Comparison of ENCODE assay signal across 9 cellular contexts in the genomic region with DNA sequence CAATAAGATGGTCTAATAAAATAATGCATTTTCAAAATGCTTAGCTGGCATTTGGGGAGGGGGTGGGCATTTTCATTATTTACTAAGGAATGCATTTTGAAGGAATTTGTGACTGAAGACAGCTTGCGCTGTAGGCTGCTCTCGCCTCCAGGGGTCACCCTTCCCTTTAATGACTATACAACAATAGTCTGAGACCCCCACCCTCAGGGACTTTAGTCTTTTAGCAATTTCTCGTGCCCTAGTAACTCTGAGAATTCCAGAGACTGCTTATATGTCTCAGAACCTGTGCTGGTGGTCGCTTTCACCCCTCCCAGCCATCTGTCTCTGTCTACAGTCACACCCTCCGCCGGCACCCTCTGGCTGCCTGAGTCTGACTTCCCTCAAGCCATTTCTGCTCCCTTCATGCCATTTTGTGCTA.
DNase-seq lines count a peak whose midpoint lies in the region; ATAC-seq and TF ChIP-seq lines count a peak whose summit lies in the region.
"Had no signal": no experiment of that assay in that cellular context is flagged by ENCODE, and none has a peak within 500 bp of the region (broad histone marks: within the 10 kb centered on the region; RNA-seq: fewer than 3 reads in every experiment).

No MANE protein-coding gene starts in this region.

- DNase-seq in activated CD8-positive, alpha-beta T cell treated with anti-CD3 and anti-CD28 coated beads for 36 hours: peak; percentile 4
- no peak for DNase-seq in activated CD8-positive, alpha-beta T cell treated with anti-CD3 and anti-CD28 coated beads, Interleukin-2, amount 10 ng/mL, durations not matched to agents 7 days and 5 days
- DNase-seq in NCI-H82 treated with DMSO at 0.1 percent for 48 hours (lab: John Stamatoyannopoulos, UW; ENCODE audit: unreplicated experiment) (peak; percentile 57), fibroblast of the aortic adventitia (ENCODE audit: low read depth) (peak; percentile 10), type B pancreatic cell (ENCODE audit: extremely low spot score, unreplicated experiment) (no peak), NCI-H774 (lab: John Stamatoyannopoulos, UW) (no peak)
- no peak for DNase-seq in effector memory CD8-positive, alpha-beta T cell

- H3K27ac Mint-ChIP-seq in activated CD8-positive, alpha-beta T cell treated with anti-CD3 and anti-CD28 coated beads for 36 hours: no peak overlapping the region
- H3K27ac Mint-ChIP-seq in activated CD8-positive, alpha-beta T cell treated with anti-CD3 and anti-CD28 coated beads, Interleukin-2, amount 10 ng/mL, durations not matched to agents 7 days and 5 days: no peak overlapping the region
- H3K27ac Mint-ChIP-seq in type B pancreatic cell: no peak overlapping the region
- no peak overlapping the region for H3K27ac Mint-ChIP-seq in effector memory CD8-positive, alpha-beta T cell

- H3K4me3 ChIP-seq in fibroblast of the aortic adventitia (ENCODE audit: low read depth, low read length): no peak overlapping the region

- H3K4me3 Mint-ChIP-seq in activated CD8-positive, alpha-beta T cell treated with anti-CD3 and anti-CD28 coated beads for 36 hours: no peak overlapping the region
- no peak overlapping the region for H3K4me3 Mint-ChIP-seq in activated CD8-positive, alpha-beta T cell treated with anti-CD3 and anti-CD28 coated beads, Interleukin-2, amount 10 ng/mL, durations not matched to agents 7 days and 5 days
- peak overlapping the region; percentile 27 for H3K4me3 Mint-ChIP-seq in type B pancreatic cell
- no peak overlapping the region for H3K4me3 Mint-ChIP-seq in effector memory CD8-positive, alpha-beta T cell

- TF ChIP-seq CTCF in activated CD8-positive, alpha-beta T cell treated with anti-CD3 and anti-CD28 coated beads for 36 hours (IDR thresholded peaks at IDR 0.05): no peak
- TF ChIP-seq CTCF in fibroblast of the aortic adventitia (IDR thresholded peaks at IDR 0.05; ENCODE audit: insufficient read depth, low read length): peak; percentile 46
- peak; percentile 88 for TF ChIP-seq CTCF in type B pancreatic cell (conservative IDR thresholded peaks at IDR 0.05)

- no peak for ATAC-seq in activated CD8-positive, alpha-beta T cell treated with anti-CD3 and anti-CD28 coated beads for 36 hours
- no peak for ATAC-seq in activated CD8-positive, alpha-beta T cell treated with anti-CD3 and anti-CD28 coated beads, Interleukin-2, amount 10 ng/mL, durations not matched to agents 7 days and 5 days
- ATAC-seq in esophagus mucosa: no peak
- no peak for ATAC-seq in effector memory CD8-positive, alpha-beta T cell (replicated peaks)
- ATAC-seq: activated CD4-positive, CD25-positive, alpha-beta regulatory T cell treated with anti-CD3 and anti-CD28 coated beads, Interleukin-2, amount 50 U/mL, for 24 hours had no signal

- no peaks in the 10 kb centered on the region for H3K9me3 Mint-ChIP-seq in activated CD8-positive, alpha-beta T cell treated with anti-CD3 and anti-CD28 coated beads for 36 hours
- H3K9me3 Mint-ChIP-seq in activated CD8-positive, alpha-beta T cell treated with anti-CD3 and anti-CD28 coated beads, Interleukin-2, amount 10 ng/mL, durations not matched to agents 7 days and 5 days (ENCODE audit: insufficient read depth): no peaks in the 10 kb centered on the region
- no peaks in the 10 kb centered on the region for H3K9me3 Mint-ChIP-seq in type B pancreatic cell
- H3K9me3 Mint-ChIP-seq in effector memory CD8-positive, alpha-beta T cell: peaks cover 0 to 3% of the 10 kb centered on the region in 2 donors

- no peaks in the 10 kb centered on the region for H3K36me3 Mint-ChIP-seq in activated CD8-positive, alpha-beta T cell treated with anti-CD3 and anti-CD28 coated beads for 36 hours (ENCODE audit: low read depth)
- no peaks in the 10 kb centered on the region for H3K36me3 Mint-ChIP-seq in activated CD8-positive, alpha-beta T cell treated with anti-CD3 and anti-CD28 coated beads, Interleukin-2, amount 10 ng/mL, durations not matched to agents 7 days and 5 days (ENCODE audit: low read depth)
- H3K36me3 Mint-ChIP-seq in type B pancreatic cell: no peaks in the 10 kb centered on the region
- no peaks in the 10 kb centered on the region for H3K36me3 Mint-ChIP-seq in effector memory CD8-positive, alpha-beta T cell (ENCODE audit: insufficient read depth)

- CTCF ChIA-PET in activated CD8-positive, alpha-beta T cell treated with anti-CD3 and anti-CD28 coated beads for 36 hours (lab: Charles Lee): interaction anchor here (0.9 to 2.1 kb wide), 2 partner anchors 9 to 20 kb away, joined by 3 to 4 read pairs; no protein-coding TSS in a partner anchor
- CTCF ChIA-PET in activated CD8-positive, alpha-beta T cell treated with anti-CD3 and anti-CD28 coated beads, Interleukin-2, amount 10 ng/mL, durations not matched to agents 7 days and 5 days (lab: Charles Lee): no interaction called here

- H3K27me3 Mint-ChIP-seq in activated CD8-positive, alpha-beta T cell treated with anti-CD3 and anti-CD28 coated beads for 36 hours: no peaks in the 10 kb centered on the region
- no peaks in the 10 kb centered on the region for H3K27me3 Mint-ChIP-seq in activated CD8-positive, alpha-beta T cell treated with anti-CD3 and anti-CD28 coated beads, Interleukin-2, amount 10 ng/mL, durations not matched to agents 7 days and 5 days (ENCODE audit: low read depth)
- H3K27me3 Mint-ChIP-seq in type B pancreatic cell: no peaks in the 10 kb centered on the region
- no peaks in the 10 kb centered on the region for H3K27me3 Mint-ChIP-seq in effector memory CD8-positive, alpha-beta T cell

- no peaks in the 10 kb centered on the region for H3K4me1 Mint-ChIP-seq in activated CD8-positive, alpha-beta T cell treated with anti-CD3 and anti-CD28 coated beads for 36 hours (ENCODE audit: low read depth)
- H3K4me1 Mint-ChIP-seq in activated CD8-positive, alpha-beta T cell treated with anti-CD3 and anti-CD28 coated beads, Interleukin-2, amount 10 ng/mL, durations not matched to agents 7 days and 5 days (ENCODE audit: low read depth): no peaks in the 10 kb centered on the region
- H3K4me1 Mint-ChIP-seq in type B pancreatic cell (ENCODE audit: unreplicated experiment): peaks cover 44% of the 10 kb centered on the region
- no peaks in the 10 kb centered on the region for H3K4me1 Mint-ChIP-seq in effector memory CD8-positive, alpha-beta T cell (ENCODE audit: low read depth in 2 of 2)

- intact Hi-C loops in activated CD8-positive, alpha-beta T cell treated with anti-CD3 and anti-CD28 coated beads for 36 hours (cut with micrococcal nuclease): no loop called here

- POLR2A ChIA-PET in activated CD8-positive, alpha-beta T cell treated with anti-CD3 and anti-CD28 coated beads for 36 hours (lab: Charles Lee): no interaction called here
- POLR2A ChIA-PET in activated CD8-positive, alpha-beta T cell treated with anti-CD3 and anti-CD28 coated beads, Interleukin-2, amount 10 ng/mL, durations not matched to agents 7 days and 5 days (lab: Charles Lee): no interaction called here

Comparison
In these comparisons a context has a peak if more than half of its experiments do, and no peak if none do; other contexts are left out.
1. DNase-seq: peak in activated CD8-positive, alpha-beta T cell treated with anti-CD3 and anti-CD28 coated beads for 36 hours (single experiment), NCI-H82 treated with DMSO at 0.1 percent for 48 hours (single experiment) and fibroblast of the aortic adventitia (single experiment); none in activated CD8-positive, alpha-beta T cell treated with anti-CD3 and anti-CD28 coated beads, Interleukin-2, amount 10 ng/mL, durations not matched to agents 7 days and 5 days (single experiment), type B pancreatic cell (single experiment), NCI-H774 (single experiment) and effector memory CD8-positive, alpha-beta T cell (0 of 3).